8 cellular contexts compared by ENCODE assay signal in genomic region chr1:33472349-33472980, GRCh38. TPM values are rescaled to one million over a fixed set of nuclear protein-coding genes. Genes with fewer than 3 reads are reported as not detected.
DNase-seq lines count a peak whose midpoint lies in the region; ATAC-seq and TF ChIP-seq lines count a peak whose summit lies in the region.

TSS of gene ZSCAN20 (plus strand) at chr1:33472645. CDS start at chr1:33479289, 6,644 bp downstream.

- H3K27ac Mint-ChIP-seq in T-helper 17 cell = peak within 1 kb of the TSS; percentile 91

- H3K36me3 ChIP-seq in right atrium auricular region (no peaks in the 10 kb centered on the region), prostate gland (no peaks in the 10 kb centered on the region), urinary bladder (ENCODE audit: insufficient read depth) (no peaks in the 10 kb centered on the region)

- WGBS in prostate gland = under 1% methylated on average over 36 of the region's 37 CpGs
- WGBS in urinary bladder = under 1% methylated on average over 37 of the region's 37 CpGs

- H3K4me3 ChIP-seq in right atrium auricular region (peak within 1 kb of the TSS; percentile 57 to 68), prostate gland (peak within 1 kb of the TSS; percentile 41 to 44), urinary bladder (ENCODE audit: low read depth, low read length) (peak within 1 kb of the TSS; percentile 49)

- no peaks in the 10 kb centered on the region for H3K9me3 ChIP-seq in T-helper 17 cell (ENCODE audit: control insufficient read depth, low read length, poor library complexity, severe bottlenecking)
- no peaks in the 10 kb centered on the region for H3K9me3 ChIP-seq in right atrium auricular region
- H3K9me3 ChIP-seq in prostate gland = no peaks in the 10 kb centered on the region

- no peaks in the 10 kb centered on the region for H3K27me3 Mint-ChIP-seq in T-helper 17 cell

- no peaks in the 10 kb centered on the region for H3K36me3 Mint-ChIP-seq in T-helper 17 cell (ENCODE audit: low read depth)

- H3K4me3 Mint-ChIP-seq in T-helper 17 cell = peak within 1 kb of the TSS; percentile 98

- H3K4me1 ChIP-seq in right atrium auricular region = peaks cover 0 to 42% of the 10 kb centered on the region in 2 donors
- no peaks in the 10 kb centered on the region for H3K4me1 ChIP-seq in prostate gland (replicated peaks)
- H3K4me1 ChIP-seq in urinary bladder (ENCODE audit: insufficient read depth) = no peaks in the 10 kb centered on the region

- H3K4me1 Mint-ChIP-seq in T-helper 17 cell = peaks cover 30% of the 10 kb centered on the region

- no peak for TF ChIP-seq CTCF in right atrium auricular region (IDR thresholded peaks at IDR 0.05)
- peak in 2 of 4 experiments; percentile 18 to 28 for TF ChIP-seq CTCF in prostate gland (IDR thresholded peaks at IDR 0.05)

- peak; percentile 97 for DNase-seq in NCI-H1694 treated with DMSO at 0.1 percent for 48 hours (lab: John Stamatoyannopoulos, UW)
- DNase-seq in T-helper 17 cell = peak; percentile 51 to 65 (median 54)
- DNase-seq in anterior cingulate cortex (lab: John Stamatoyannopoulos, UW) = peak; percentile 84 to 99 (median 98)
- peak; percentile 99 for DNase-seq in right atrium auricular region (ENCODE audit: low spot score)
- DNase-seq in prostate gland (ENCODE audit: low spot score) = peak; percentile 96

- no peaks in the 10 kb centered on the region for H3K27me3 ChIP-seq in right atrium auricular region
- no peaks in the 10 kb centered on the region for H3K27me3 ChIP-seq in prostate gland (replicated peaks; ENCODE audit: insufficient read depth)

- ATAC-seq in HG02885 (IDR thresholded peaks at IDR 0.05; ENCODE audit: poor library complexity, unreplicated experiment) (peak; percentile 93), T-helper 17 cell (peak; percentile 96)

- intact Hi-C loops in prostate gland (cut with DNase I) = loop anchor here (5.0 to 10.0 kb wide), 2 partner anchors 105 to 258 kb away; no protein-coding TSS in a partner anchor

- H3K27ac ChIP-seq in right atrium auricular region = peak within 1 kb of the TSS; percentile 90 to 93
- H3K27ac ChIP-seq in prostate gland = peak within 1 kb of the TSS; percentile 53 to 70
- H3K27ac ChIP-seq in urinary bladder (ENCODE audit: low read depth) = peak within 1 kb of the TSS; percentile 31

- TF ChIP-seq POLR2A in GM15510 (IDR thresholded peaks at IDR 0.05; ENCODE audit: borderline replicate concordance, extremely low read depth, insufficient read length) = peak; percentile 69
- TF ChIP-seq POLR2A in prostate gland (IDR thresholded peaks at IDR 0.05) = peak; percentile 41

RNA-seq across cellular contexts. Expression of gene ZSCAN20, which starts in this region (rescaled TPM):
- total RNA-seq in T-helper 17 cell (1 to 10 TPM in 1 of 2 donors, under 1 TPM in 1; 0.65 to 1.8 TPM), right atrium auricular region (1 to 10 TPM; 4.7 to 7.3 TPM), prostate gland (10 to 100 TPM in 1 of 2 donors, 1 to 10 TPM in 1; 4.7 to 11.1 TPM), urinary bladder (11.6 TPM)
- 2.4 TPM for polyA plus RNA-seq in urinary bladder

Comparison
In these comparisons a context has a peak if more than half of its experiments do, and no peak if none do; other contexts are left out.
1. Peak in every context shown above with its lines: DNase-seq, ATAC-seq, H3K4me3 ChIP-seq and H3K27ac ChIP-seq.
2. H3K27ac ChIP-seq: peak in every context shown above with its lines; median percentile 92 in right atrium auricular region; 62 in prostate gland; 31 in urinary bladder.